Comparison of ENCODE assay signal across 18 cellular contexts in the genomic region with DNA sequence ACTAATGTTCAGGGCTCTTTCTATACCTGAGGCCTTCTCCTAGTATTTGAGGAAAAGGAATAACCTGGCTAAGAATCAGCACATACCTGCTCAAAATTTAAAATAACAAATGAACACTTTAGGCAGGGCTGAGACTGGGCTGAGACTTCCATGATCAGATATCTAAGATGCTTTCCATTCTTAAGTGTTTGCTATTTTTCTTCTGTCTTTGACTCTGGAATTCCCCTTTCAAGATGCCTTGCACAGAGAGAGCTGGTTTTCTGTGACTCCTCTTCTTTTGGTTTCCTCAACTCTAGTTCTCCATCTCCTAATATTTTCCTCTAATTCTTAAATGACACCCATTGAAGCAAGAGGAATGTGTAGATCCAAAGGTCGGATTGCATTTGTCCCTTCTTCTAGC.
DNase-seq lines count a peak whose midpoint lies in the region; ATAC-seq and TF ChIP-seq lines count a peak whose summit lies in the region.
"Had no signal": no experiment of that assay in that cellular context is flagged by ENCODE, and none has a peak within 500 bp of the region (broad histone marks: within the 10 kb centered on the region; RNA-seq: fewer than 3 reads in every experiment).

No MANE protein-coding gene starts in this region.

- H3K4me3 Mint-ChIP-seq in CD4-positive, alpha-beta memory T cell = no peak overlapping the region
- no peak overlapping the region for H3K4me3 Mint-ChIP-seq in type B pancreatic cell
- H3K4me3 Mint-ChIP-seq: B cell had no signal

- POLR2A ChIA-PET in CD4-positive, alpha-beta memory T cell (lab: Charles Lee; ENCODE audit: partially characterized antibody) = no interaction called here

- H4K91ac ChIP-seq in mesenchymal stem cell (ENCODE audit: low read length) = no peak overlapping the region

- no peak overlapping the region for H2AK5ac ChIP-seq in mesenchymal stem cell (ENCODE audit: low read length, severe bottlenecking)

- peaks cover 0 to 1% (median 0%) of the 10 kb centered on the region in 8 donors for H3K9me3 Mint-ChIP-seq in CD4-positive, alpha-beta memory T cell
- H3K9me3 Mint-ChIP-seq in type B pancreatic cell = no peaks in the 10 kb centered on the region

- H3K79me1 ChIP-seq in mesenchymal stem cell (replicated peaks; ENCODE audit: low read length, poor library complexity, severe bottlenecking) = peaks cover 23% of the 10 kb centered on the region

- intact Hi-C loops in CD4-positive, alpha-beta memory T cell (cut with micrococcal nuclease) = no loop called here

- no peak for ATAC-seq in thoracic aorta (ENCODE audit: insufficient number of reproducible peaks, low FRiP score, low read depth)
- ATAC-seq: right lobe of liver had no signal

- no peak overlapping the region for H3K23ac ChIP-seq in mesenchymal stem cell (ENCODE audit: low read length in 2 of 2)

- H3K27me3 ChIP-seq in HUES48 (ENCODE audit: control insufficient read depth, insufficient read depth, low read length) = no peaks in the 10 kb centered on the region
- peaks cover 0 to 5% of the 10 kb centered on the region in 2 experiments for H3K27me3 ChIP-seq in mesenchymal stem cell (ENCODE audit: control insufficient read depth in 1 of 2, insufficient read depth in 1 of 2, low read length in 2 of 2)
- no peaks in the 10 kb centered on the region for H3K27me3 ChIP-seq in thoracic aorta (replicated peaks; ENCODE audit: insufficient read depth)
- H3K27me3 ChIP-seq in CD4-positive, alpha-beta memory T cell (ENCODE audit: insufficient read depth, low read length) = peaks cover 11% of the 10 kb centered on the region

- peaks cover 16 to 28% of the 10 kb centered on the region in 2 donors for H3K27me3 Mint-ChIP-seq in CD4-positive, alpha-beta memory T cell
- peaks cover 28% of the 10 kb centered on the region for H3K27me3 Mint-ChIP-seq in type B pancreatic cell

- TF ChIP-seq CTCF in coronary artery (IDR thresholded peaks at IDR 0.05) (no peak), thoracic aorta (IDR thresholded peaks at IDR 0.05) (no peak), type B pancreatic cell (conservative IDR thresholded peaks at IDR 0.05) (no peak)

- no peak overlapping the region for H2BK15ac ChIP-seq in mesenchymal stem cell (ENCODE audit: low read depth, poor library complexity, severe bottlenecking)

- no peak overlapping the region for H3K18ac ChIP-seq in mesenchymal stem cell (ENCODE audit: low read depth in 1 of 2, low read length in 2 of 2)

- peaks cover 6 to 9% (median 7%) of the 10 kb centered on the region in 4 donors for H3K4me1 Mint-ChIP-seq in CD4-positive, alpha-beta memory T cell
- peaks cover 15% of the 10 kb centered on the region for H3K4me1 Mint-ChIP-seq in type B pancreatic cell (ENCODE audit: unreplicated experiment)

- H3K4me3 ChIP-seq in HUES48 (ENCODE audit: low read depth, low read length) (peak overlapping the region; percentile 97; the same call in 1 of the 2 replicates), coronary artery (no peak overlapping the region), mesenchymal stem cell (ENCODE audit: insufficient read depth in 1 of 2, low read depth in 1 of 2, low read length in 2 of 2) (no peak overlapping the region), thoracic aorta (no peak overlapping the region)
- H3K4me3 ChIP-seq in CD4-positive, alpha-beta memory T cell (ENCODE audit: low read length in 2 of 2) = no peak overlapping the region
- H3K4me3 ChIP-seq: right lobe of liver had no signal

- H2BK5ac ChIP-seq in mesenchymal stem cell (ENCODE audit: low read depth, low read length, poor library complexity, severe bottlenecking) = no peak overlapping the region

- no peak overlapping the region for H3K4me2 ChIP-seq in mesenchymal stem cell (ENCODE audit: low read length, poor library complexity, severe bottlenecking)

- no peak overlapping the region for H4K8ac ChIP-seq in mesenchymal stem cell (ENCODE audit: low read length)

- H3K27ac ChIP-seq in HUES48 (ENCODE audit: low read depth, low read length) (no peak overlapping the region), coronary artery (peak overlapping the region; percentile 26 to 62), mesenchymal stem cell (ENCODE audit: low read length, poor library complexity, severe bottlenecking) (peak overlapping the region; percentile 41), thoracic aorta (peak overlapping the region; percentile 63 to 98)
- no peak overlapping the region for H3K27ac ChIP-seq in CD4-positive, alpha-beta memory T cell (ENCODE audit: low read depth, low read length)
- H3K27ac ChIP-seq: right lobe of liver had no signal

- DNase-seq in coronary artery (ENCODE audit: low spot score) (no peak), mesenchymal stem cell (peak; percentile 47), thoracic aorta (ENCODE audit: low spot score) (no peak), inferior parietal cortex (ENCODE audit: extremely low spot score) (no peak), type B pancreatic cell (ENCODE audit: extremely low spot score, unreplicated experiment) (no peak)
- DNase-seq in activated naive CD4-positive, alpha-beta T cell treated with anti-CD3 and anti-CD28 coated beads, Interleukin-2, amount 50 U/mL, for 16 hours = no peak
- DNase-seq in CD4-positive, alpha-beta memory T cell = no peak
- DNase-seq: activated CD4-positive, CD25-positive, alpha-beta regulatory T cell treated with anti-CD3 and anti-CD28 coated beads, Interleukin-2, amount 50 U/mL, for 72 hours; amygdala; GF-D8; GOT3; NCI-H2081 treated with DMSO at 0.1 percent for 48 hours; NCI-H69; occipital lobe; right lobe of liver; stimulated activated CD4-positive, alpha-beta T cell treated with anti-CD3 and anti-CD28 coated beads, Interleukin-2, amount 100 ng/mL, for 24 hours had no signal

- WGBS in mesenchymal stem cell = 88% methylated on average over 1 of the region's 1 CpG

- H2BK120ac ChIP-seq in mesenchymal stem cell (ENCODE audit: low read depth, low read length) = no peak overlapping the region

- H3K4me1 ChIP-seq in HUES48 (ENCODE audit: control insufficient read depth, insufficient read depth, low read length) = peaks cover 66% of the 10 kb centered on the region
- peaks cover 10% of the 10 kb centered on the region for H3K4me1 ChIP-seq in mesenchymal stem cell (ENCODE audit: control insufficient read depth, insufficient read depth, low read depth, low read length)
- H3K4me1 ChIP-seq in thoracic aorta (ENCODE audit: control insufficient read depth in 1 of 2, low read depth in 2 of 2) = peaks cover 28 to 73% of the 10 kb centered on the region in 2 donors
- peaks cover 10% of the 10 kb centered on the region for H3K4me1 ChIP-seq in CD4-positive, alpha-beta memory T cell (ENCODE audit: insufficient read depth, low read length)

- H3K4ac ChIP-seq in mesenchymal stem cell (ENCODE audit: low read depth in 1 of 2, low read length in 2 of 2) = no peak overlapping the region

- H3K27ac Mint-ChIP-seq in CD4-positive, alpha-beta memory T cell = no peak overlapping the region
- no peak overlapping the region for H3K27ac Mint-ChIP-seq in type B pancreatic cell
- H3K27ac Mint-ChIP-seq: B cell had no signal

- no peak overlapping the region for H3K9ac ChIP-seq in HUES48 (ENCODE audit: low read depth, low read length)
- no peak overlapping the region for H3K9ac ChIP-seq in mesenchymal stem cell (ENCODE audit: low read length)

- H3K14ac ChIP-seq in mesenchymal stem cell (ENCODE audit: low read length in 2 of 2) = no peak overlapping the region

- peaks cover 36% of the 10 kb centered on the region for H3K36me3 ChIP-seq in HUES48 (ENCODE audit: control insufficient read depth, insufficient read depth, low read length)
- peaks cover 0 to 1% of the 10 kb centered on the region in 2 experiments for H3K36me3 ChIP-seq in mesenchymal stem cell (ENCODE audit: control insufficient read depth in 1 of 2, insufficient read depth in 2 of 2, low read depth in 1 of 2, low read length in 2 of 2)
- H3K36me3 ChIP-seq in thoracic aorta = no peaks in the 10 kb centered on the region
- H3K36me3 ChIP-seq in CD4-positive, alpha-beta memory T cell (ENCODE audit: insufficient read depth, low read length) = no peaks in the 10 kb centered on the region
- H3K36me3 ChIP-seq: right lobe of liver had no signal

- H2BK12ac ChIP-seq in mesenchymal stem cell (ENCODE audit: low read length in 2 of 2) = no peak overlapping the region

- H2AFZ ChIP-seq in mesenchymal stem cell (ENCODE audit: low read depth, low read length) = no peak overlapping the region

- CTCF ChIA-PET in CD4-positive, alpha-beta memory T cell (lab: Charles Lee; ENCODE audit: partially characterized antibody) = no interaction called here

- H3K9me3 ChIP-seq in HUES48 (ENCODE audit: control insufficient read depth, insufficient read depth, low read length) (no peaks in the 10 kb centered on the region), mesenchymal stem cell (ENCODE audit: control insufficient read depth, low read length) (no peaks in the 10 kb centered on the region), thoracic aorta (no peaks in the 10 kb centered on the region)
- H3K9me3 ChIP-seq in CD4-positive, alpha-beta memory T cell (ENCODE audit: control insufficient read depth in 1 of 2, low read length in 2 of 2) = no peaks in the 10 kb centered on the region
- H3K9me3 ChIP-seq: right lobe of liver had no signal

- H3K36me3 Mint-ChIP-seq in CD4-positive, alpha-beta memory T cell = no peaks in the 10 kb centered on the region
- no peaks in the 10 kb centered on the region for H3K36me3 Mint-ChIP-seq in type B pancreatic cell

Comparison
In these comparisons a context has a peak if more than half of its experiments do, and no peak if none do; other contexts are left out.
1. H3K27ac ChIP-seq: peak in coronary artery (2 of 2), mesenchymal stem cell (single experiment) and thoracic aorta (2 of 2); none in HUES48 (single experiment) and CD4-positive, alpha-beta memory T cell (single experiment).